ENCODE assay signal across 30 cellular contexts in genomic region chr1:87867631-87868030, GRCh38.
DNase-seq lines count a peak whose midpoint lies in the region; ATAC-seq and TF ChIP-seq lines count a peak whose summit lies in the region.
"Had no signal": no experiment of that assay in that cellular context is flagged by ENCODE, and none has a peak within 500 bp of the region (broad histone marks: within the 10 kb centered on the region; RNA-seq: fewer than 3 reads in every experiment).

No MANE protein-coding gene starts in this region.

- BruUV-seq in MCF 10A (replicated peaks; lab: Mats Ljungman, UMichigan), result no TSS peak

- CTCF ChIA-PET in MCF 10A (lab: Yijun Ruan, JAX) (interaction anchor here (0.6 to 1.7 kb wide), 3 partner anchors 9 to 1083 kb away, joined by 4 to 5 read pairs (median 4); no protein-coding TSS in a partner anchor), RWPE1 (lab: Yijun Ruan, JAX) (interaction anchor here (0.6 kb wide), 1 partner anchor 575 kb away, joined by 3 read pairs; no protein-coding TSS in a partner anchor)

- H3K9me3 ChIP-seq in breast epithelium, result peaks cover 0 to 7% of the 10 kb centered on the region in 2 donors
- peaks cover 0 to 5% (median 0%) of the 10 kb centered on the region in 3 donors for H3K9me3 ChIP-seq in gastroesophageal sphincter
- H3K9me3 ChIP-seq: BE2C, SJSA1 had no signal

- intact Hi-C loops in MCF 10A (cut with micrococcal nuclease) (no loop called here), breast epithelium (cut with DNase I; ENCODE audit: low total_unique reads) (no loop called here)
- intact Hi-C loops in activated CD4-positive, alpha-beta T cell treated with anti-CD3 and anti-CD28 coated beads, Interleukin-2, amount 10 ng/mL, durations not matched to agents 24 days and 14 days (cut with micrococcal nuclease), result no loop called here

- ATAC-seq in GM18519 (IDR thresholded peaks at IDR 0.05; ENCODE audit: low FRiP score, unreplicated experiment) (no peak), gastroesophageal sphincter (no peak), HG03571 (IDR thresholded peaks at IDR 0.05; ENCODE audit: unreplicated experiment) (no peak)
- ATAC-seq: activated CD4-positive, CD25-positive, alpha-beta regulatory T cell treated with anti-CD3 and anti-CD28 coated beads, Interleukin-2, amount 50 U/mL, for 24 hours; esophagus mucosa; GM12878; K562; Panc1; T-cell had no signal

- no peak for TF ChIP-seq EP300 in gastroesophageal sphincter (IDR thresholded peaks at IDR 0.05)

- peaks cover 7% of the 10 kb centered on the region for H3K36me3 Mint-ChIP-seq in MCF 10A (ENCODE audit: insufficient read depth, unreplicated experiment)
- H3K36me3 Mint-ChIP-seq in activated CD4-positive, alpha-beta T cell treated with anti-CD3 and anti-CD28 coated beads, Interleukin-2, amount 10 ng/mL, durations not matched to agents 24 days and 14 days (ENCODE audit: low read depth), result no peaks in the 10 kb centered on the region
- H3K36me3 Mint-ChIP-seq: activated naive CD8-positive, alpha-beta T cell treated with anti-CD3 and anti-CD28 coated beads for 36 hours; neural progenitor cell; T-cell had no signal

- H3K4me1 ChIP-seq in breast epithelium (no peaks in the 10 kb centered on the region), gastroesophageal sphincter (no peaks in the 10 kb centered on the region)
- H3K4me1 ChIP-seq: BE2C, SJSA1, tibial nerve had no signal

- POLR2A ChIA-PET in MCF 10A (lab: Yijun Ruan, JAX) (interaction anchor here (0.7 to 3.3 kb wide), 5 partner anchors 14 to 537 kb away, joined by 3 to 21 read pairs (median 6); no protein-coding TSS in a partner anchor), RWPE1 (lab: Yijun Ruan, JAX; ENCODE audit: low non-redundant PET) (no interaction called here)

- peaks cover 22% of the 10 kb centered on the region for H3K9me3 Mint-ChIP-seq in MCF 10A (ENCODE audit: unreplicated experiment)
- H3K9me3 Mint-ChIP-seq in activated CD4-positive, alpha-beta T cell treated with anti-CD3 and anti-CD28 coated beads, Interleukin-2, amount 10 ng/mL, durations not matched to agents 24 days and 14 days, result peaks cover 3% of the 10 kb centered on the region
- H3K9me3 Mint-ChIP-seq: activated CD4-positive, alpha-beta memory T cell treated with anti-CD3 and anti-CD28 coated beads, Interleukin-2, amount 10 ng/mL, durations not matched to agents 7 days and 5 days had no signal

- H3K27ac Mint-ChIP-seq in MCF 10A (ENCODE audit: low read depth, unreplicated experiment), result peak overlapping the region; percentile 83
- no peak overlapping the region for H3K27ac Mint-ChIP-seq in activated CD4-positive, alpha-beta T cell treated with anti-CD3 and anti-CD28 coated beads, Interleukin-2, amount 10 ng/mL, durations not matched to agents 24 days and 14 days
- H3K27ac Mint-ChIP-seq: activated CD4-positive, alpha-beta memory T cell treated with anti-CD3 and anti-CD28 coated beads, Interleukin-2, amount 10 ng/mL, durations not matched to agents 7 days and 5 days; activated naive CD8-positive, alpha-beta T cell treated with anti-CD3 and anti-CD28 coated beads for 36 hours; neural progenitor cell; T-cell had no signal

- H3K36me3 ChIP-seq in breast epithelium (no peaks in the 10 kb centered on the region), gastroesophageal sphincter (no peaks in the 10 kb centered on the region)
- H3K36me3 ChIP-seq: BE2C, neural progenitor cell, SJSA1, tibial nerve had no signal

- TF ChIP-seq POLR2A in breast epithelium (IDR thresholded peaks at IDR 0.05), result no peak
- TF ChIP-seq POLR2A in gastroesophageal sphincter (IDR thresholded peaks at IDR 0.05), result no peak

- H3K4me3 Mint-ChIP-seq in MCF 10A (ENCODE audit: unreplicated experiment), result no peak overlapping the region
- H3K4me3 Mint-ChIP-seq in activated CD4-positive, alpha-beta T cell treated with anti-CD3 and anti-CD28 coated beads, Interleukin-2, amount 10 ng/mL, durations not matched to agents 24 days and 14 days, result no peak overlapping the region
- H3K4me3 Mint-ChIP-seq: activated CD4-positive, alpha-beta memory T cell treated with anti-CD3 and anti-CD28 coated beads, Interleukin-2, amount 10 ng/mL, durations not matched to agents 7 days and 5 days; activated naive CD8-positive, alpha-beta T cell treated with anti-CD3 and anti-CD28 coated beads for 36 hours; neural progenitor cell; T-cell had no signal

- no peak overlapping the region for H3K27ac ChIP-seq in breast epithelium
- H3K27ac ChIP-seq in RWPE1, result no peak overlapping the region
- H3K27ac ChIP-seq in gastroesophageal sphincter, result no peak overlapping the region
- H3K27ac ChIP-seq: 22Rv1, neural progenitor cell, SJSA1, tibial nerve had no signal

- no peaks in the 10 kb centered on the region for H3K27me3 Mint-ChIP-seq in MCF 10A (ENCODE audit: insufficient read depth, unreplicated experiment)
- peaks cover 5% of the 10 kb centered on the region for H3K27me3 Mint-ChIP-seq in activated CD4-positive, alpha-beta T cell treated with anti-CD3 and anti-CD28 coated beads, Interleukin-2, amount 10 ng/mL, durations not matched to agents 24 days and 14 days
- H3K27me3 Mint-ChIP-seq: activated CD4-positive, alpha-beta memory T cell treated with anti-CD3 and anti-CD28 coated beads, Interleukin-2, amount 10 ng/mL, durations not matched to agents 7 days and 5 days; activated naive CD8-positive, alpha-beta T cell treated with anti-CD3 and anti-CD28 coated beads for 36 hours; T-cell had no signal

- TF ChIP-seq CTCF in MCF 10A (IDR thresholded peaks at IDR 0.05; ENCODE audit: unreplicated experiment) (no peak), breast epithelium (IDR thresholded peaks at IDR 0.05) (no peak), RWPE1 (conservative IDR thresholded peaks at IDR 0.05; ENCODE audit: low read depth) (no peak), gastroesophageal sphincter (IDR thresholded peaks at IDR 0.05) (no peak)

- H3K27me3 ChIP-seq in breast epithelium, result no peaks in the 10 kb centered on the region
- no peaks in the 10 kb centered on the region for H3K27me3 ChIP-seq in gastroesophageal sphincter
- H3K27me3 ChIP-seq: BE2C, neural progenitor cell, SJSA1 had no signal

- H3K4me1 Mint-ChIP-seq in MCF 10A (ENCODE audit: insufficient read depth, unreplicated experiment), result peaks cover 31% of the 10 kb centered on the region
- peaks cover 4% of the 10 kb centered on the region for H3K4me1 Mint-ChIP-seq in activated CD4-positive, alpha-beta T cell treated with anti-CD3 and anti-CD28 coated beads, Interleukin-2, amount 10 ng/mL, durations not matched to agents 24 days and 14 days

- DNase-seq in MCF 10A (ENCODE audit: unreplicated experiment), result peak; percentile 54
- no peak for DNase-seq in breast epithelium (ENCODE audit: low spot score in 2 of 2)
- DNase-seq in RWPE1 (ENCODE audit: low spot score), result peak; percentile 8
- DNase-seq in fibroblast of gingiva (ENCODE audit: low read depth), result peak; percentile 4
- DNase-seq in activated CD4-positive, alpha-beta T cell treated with anti-CD3 and anti-CD28 coated beads, Interleukin-2, amount 10 ng/mL, durations not matched to agents 24 days and 14 days, result no peak
- DNase-seq: activated CD4-positive, alpha-beta memory T cell treated with anti-CD3 and anti-CD28 coated beads, Interleukin-2, amount 10 ng/mL, durations not matched to agents 7 days and 5 days; activated naive CD8-positive, alpha-beta T cell treated with anti-CD3 and anti-CD28 coated beads for 36 hours; BE2C; DMS79; effector CD4-positive, alpha-beta T cell; HCEC 1CT; NCI-H146; NCI-H2171; NCI-H524 treated with DMSO at 0.1 percent for 48 hours; NK-92 treated with Interleukin-12 subunit alpha and Interleukin-12 subunit beta, amount 100 ng/mL, for 24 hours; posterior cingulate gyrus; stimulated activated CD8-positive, alpha-beta memory T cell treated with anti-CD3 and anti-CD28 coated beads, Interleukin-4, amount 100 ng/mL, for 48 hours; T-cell had no signal

- 0 to 57% methylated on average over 1 of the region's 1 CpG for WGBS in gastroesophageal sphincter (ENCODE audit: low coverage in 1 of 2), 2 donors

- H3K4me3 ChIP-seq in breast epithelium (no peak overlapping the region), gastroesophageal sphincter (no peak overlapping the region)
- H3K4me3 ChIP-seq: GM12878, K562, neural progenitor cell, SJSA1, tibial nerve had no signal

Comparison
In these comparisons a context has a peak if more than half of its experiments do, and no peak if none do; other contexts are left out.
1. DNase-seq: peak in MCF 10A (single experiment), RWPE1 (single experiment) and fibroblast of gingiva (single experiment); none in breast epithelium (0 of 2) and activated CD4-positive, alpha-beta T cell treated with anti-CD3 and anti-CD28 coated beads, Interleukin-2, amount 10 ng/mL, durations not matched to agents 24 days and 14 days (single experiment).